ENCODE assay signal across 9 cellular contexts in genomic region chr20:21513881-21514540, GRCh38. TPM values are rescaled to one million over a fixed set of nuclear protein-coding genes. Genes with fewer than 3 reads are reported as not detected.
DNase-seq lines count a peak whose midpoint lies in the region; ATAC-seq and TF ChIP-seq lines count a peak whose summit lies in the region.
"Had no signal": no experiment of that assay in that cellular context is flagged by ENCODE, and none has a peak within 500 bp of the region (broad histone marks: within the 10 kb centered on the region; RNA-seq: fewer than 3 reads in every experiment).

Gene NKX2-2 (minus strand): TSS chr20:21514064. CDS start chr20:21513669, 395 bp downstream.

- peak within 1 kb of the TSS; percentile 7 to 44 (median 30) for H3K4me3 ChIP-seq in heart right ventricle
- H3K4me3 ChIP-seq in urinary bladder (ENCODE audit: low read depth, low read length), result peak within 1 kb of the TSS; percentile 35

- no peak within 1 kb of the TSS for H3K27ac Mint-ChIP-seq in activated naive CD8-positive, alpha-beta T cell

- peaks cover 57 to 100% (median 100%) of the 10 kb centered on the region in 7 donors for H3K27me3 ChIP-seq in heart right ventricle

- H3K4me1 Mint-ChIP-seq in activated naive CD8-positive, alpha-beta T cell (ENCODE audit: low read depth), result peaks cover 55% of the 10 kb centered on the region

- H3K4me1 ChIP-seq in heart right ventricle, result peaks cover 16 to 82% (median 56%) of the 10 kb centered on the region in 9 donors
- peaks cover 6% of the 10 kb centered on the region for H3K4me1 ChIP-seq in urinary bladder (ENCODE audit: insufficient read depth)

- ATAC-seq in heart right ventricle, result no peak
- no peak for ATAC-seq in left ventricle myocardium superior
- ATAC-seq in HG02938 (IDR thresholded peaks at IDR 0.05; ENCODE audit: unreplicated experiment), result no peak

- H3K4me3 Mint-ChIP-seq in activated naive CD8-positive, alpha-beta T cell, result peak within 1 kb of the TSS; percentile 75

- H3K36me3 Mint-ChIP-seq in activated naive CD8-positive, alpha-beta T cell, result no peaks in the 10 kb centered on the region

- TF ChIP-seq CTCF in heart right ventricle (IDR thresholded peaks at IDR 0.05), result no peak

- DNase-seq in heart right ventricle (no peak), left ventricle myocardium superior (no peak), medulla oblongata (ENCODE audit: extremely low spot score) (peak; percentile 86), ureter (ENCODE audit: low spot score) (no peak), RKO (ENCODE audit: low spot score) (no peak)

- H3K27ac ChIP-seq in heart right ventricle (no peak within 1 kb of the TSS), urinary bladder (ENCODE audit: low read depth) (no peak within 1 kb of the TSS)

- intact Hi-C loops in heart right ventricle (cut with DNase I) (loop anchor here in 1 of 10 donors (10.0 kb wide), 1 partner anchor 61 kb away; no protein-coding TSS in a partner anchor), left ventricle myocardium superior (cut with micrococcal nuclease) (no loop called here)

- peaks cover 47% of the 10 kb centered on the region for H3K27me3 Mint-ChIP-seq in activated naive CD8-positive, alpha-beta T cell

- 2% methylated on average over 45 of the region's 45 CpGs for WGBS in heart right ventricle, 2 donors
- WGBS in urinary bladder, result 3% methylated on average over 45 of the region's 45 CpGs

- H3K36me3 ChIP-seq in heart right ventricle (no peaks in the 10 kb centered on the region), urinary bladder (ENCODE audit: insufficient read depth) (no peaks in the 10 kb centered on the region)

- H3K9me3 ChIP-seq in heart right ventricle, result no peaks in the 10 kb centered on the region

- H3K9me3 Mint-ChIP-seq in activated naive CD8-positive, alpha-beta T cell (ENCODE audit: low read depth), result no peaks in the 10 kb centered on the region

RNA-seq across cellular contexts. Expression of gene NKX2-2, which starts in this region (rescaled TPM):
- total RNA-seq in heart right ventricle, result not detected
- polyA plus RNA-seq in heart right ventricle, result not detected
- total RNA-seq in left ventricle myocardium superior, result not detected
- not detected for total RNA-seq in urinary bladder
- not detected for polyA plus RNA-seq in urinary bladder
- not detected for total RNA-seq in ureter
- total RNA-seq: renal cortical epithelial cell had no signal
